15 cellular contexts compared by ENCODE assay signal in genomic region chr2:232524771-232525170, GRCh38. TPM values are rescaled to one million over a fixed set of nuclear protein-coding genes. Genes with fewer than 3 reads are reported as not detected.
DNase-seq lines count a peak whose midpoint lies in the region; ATAC-seq and TF ChIP-seq lines count a peak whose summit lies in the region.
"Had no signal": no experiment of that assay in that cellular context is flagged by ENCODE, and none has a peak within 500 bp of the region (broad histone marks: within the 10 kb centered on the region; RNA-seq: fewer than 3 reads in every experiment).

No MANE protein-coding gene starts in this region.

- H3K4me3 Mint-ChIP-seq in activated naive CD8-positive, alpha-beta T cell, result peak overlapping the region; percentile 27
- H3K4me3 Mint-ChIP-seq in activated naive CD8-positive, alpha-beta T cell treated with anti-CD3 and anti-CD28 coated beads, Interleukin-2, amount 50 U/mL, for 24 hours, result no peak overlapping the region
- peak overlapping the region; percentile 29 for H3K4me3 Mint-ChIP-seq in memory B cell

- no peak for TF ChIP-seq CTCF in tibial artery (IDR thresholded peaks at IDR 0.05)

- H3K4me3 ChIP-seq in H7 (ENCODE audit: insufficient read depth, low read depth, low read length), result no peak overlapping the region
- no peak overlapping the region for H3K4me3 ChIP-seq in skeletal muscle satellite cell (ENCODE audit: low read length)
- H3K4me3 ChIP-seq in tibial artery, result no peak overlapping the region

- peak overlapping the region; percentile 89 for H3K4me2 ChIP-seq in skeletal muscle satellite cell (ENCODE audit: low read length)

- no peaks in the 10 kb centered on the region for H3K9me3 ChIP-seq in skeletal muscle satellite cell (replicated peaks; ENCODE audit: low read length)
- H3K9me3 ChIP-seq in tibial artery, result no peaks in the 10 kb centered on the region

- H3K27me3 Mint-ChIP-seq in activated naive CD8-positive, alpha-beta T cell, result peaks cover 6% of the 10 kb centered on the region
- H3K27me3 Mint-ChIP-seq in activated naive CD8-positive, alpha-beta T cell treated with anti-CD3 and anti-CD28 coated beads, Interleukin-2, amount 50 U/mL, for 24 hours, result peaks cover 40% of the 10 kb centered on the region
- peaks cover 39% of the 10 kb centered on the region for H3K27me3 Mint-ChIP-seq in memory B cell

- no peak for ATAC-seq in activated naive CD8-positive, alpha-beta T cell treated with anti-CD3 and anti-CD28 coated beads, Interleukin-2, amount 50 U/mL, for 24 hours
- no peak for ATAC-seq in memory B cell (ENCODE audit: low read depth)

- no peaks in the 10 kb centered on the region for H3K36me3 ChIP-seq in H7 (replicated peaks; ENCODE audit: control insufficient read depth, insufficient read depth, low read length)
- H3K36me3 ChIP-seq in skeletal muscle satellite cell (ENCODE audit: insufficient read depth, low read length), result no peaks in the 10 kb centered on the region
- H3K36me3 ChIP-seq in tibial artery, result no peaks in the 10 kb centered on the region

- peaks cover 19% of the 10 kb centered on the region for H3K4me1 Mint-ChIP-seq in activated naive CD8-positive, alpha-beta T cell (ENCODE audit: low read depth)
- peaks cover 11% of the 10 kb centered on the region for H3K4me1 Mint-ChIP-seq in activated naive CD8-positive, alpha-beta T cell treated with anti-CD3 and anti-CD28 coated beads, Interleukin-2, amount 50 U/mL, for 24 hours
- peaks cover 8% of the 10 kb centered on the region for H3K4me1 Mint-ChIP-seq in memory B cell

- H3K27me3 ChIP-seq in H7 (ENCODE audit: control insufficient read depth, insufficient read depth, low read length), result peaks cover 30% of the 10 kb centered on the region
- peaks cover 30% of the 10 kb centered on the region for H3K27me3 ChIP-seq in skeletal muscle satellite cell (ENCODE audit: control insufficient read depth, insufficient read depth, low read length)
- peaks cover 4 to 75% of the 10 kb centered on the region in 2 donors for H3K27me3 ChIP-seq in tibial artery

- no peak overlapping the region for H3K27ac Mint-ChIP-seq in activated naive CD8-positive, alpha-beta T cell
- H3K27ac Mint-ChIP-seq in activated naive CD8-positive, alpha-beta T cell treated with anti-CD3 and anti-CD28 coated beads, Interleukin-2, amount 50 U/mL, for 24 hours, result no peak overlapping the region
- H3K27ac Mint-ChIP-seq in memory B cell, result no peak overlapping the region
- H3K27ac Mint-ChIP-seq: CD8-positive, alpha-beta memory T cell; H9 had no signal

- no peak overlapping the region for H3K27ac ChIP-seq in tibial artery
- H3K27ac ChIP-seq: SK-N-MC had no signal

- no peak overlapping the region for H3K9ac ChIP-seq in skeletal muscle satellite cell (ENCODE audit: low read depth, low read length)

- H3K4me1 ChIP-seq in skeletal muscle satellite cell (ENCODE audit: control insufficient read depth, insufficient read depth, low read length) (peaks cover 25% of the 10 kb centered on the region), tibial artery (peaks cover 0 to 37% (median 24%) of the 10 kb centered on the region in 4 donors)

- H3K36me3 Mint-ChIP-seq in activated naive CD8-positive, alpha-beta T cell, result no peaks in the 10 kb centered on the region
- H3K36me3 Mint-ChIP-seq in activated naive CD8-positive, alpha-beta T cell treated with anti-CD3 and anti-CD28 coated beads, Interleukin-2, amount 50 U/mL, for 24 hours (ENCODE audit: low read depth), result no peaks in the 10 kb centered on the region
- H3K36me3 Mint-ChIP-seq in memory B cell, result no peaks in the 10 kb centered on the region

- no peak for DNase-seq in activated naive CD8-positive, alpha-beta T cell treated with anti-CD3 and anti-CD28 coated beads, Interleukin-2, amount 50 U/mL, for 24 hours
- DNase-seq in H7 (peak; percentile 71), memory B cell (ENCODE audit: low spot score in 2 of 2) (no peak), DMS153 (lab: John Stamatoyannopoulos, UW) (no peak), NCI-H82 treated with DMSO at 0.1 percent for 48 hours (lab: John Stamatoyannopoulos, UW; ENCODE audit: unreplicated experiment) (no peak), tibial artery (no peak)
- DNase-seq: CD8-positive, alpha-beta memory T cell; NCI-H1105; NK-92 treated with Interleukin-12 subunit alpha and Interleukin-12 subunit beta, amount 100 ng/mL, for 24 hours had no signal

- H3K9me3 Mint-ChIP-seq in activated naive CD8-positive, alpha-beta T cell (ENCODE audit: low read depth), result no peaks in the 10 kb centered on the region
- H3K9me3 Mint-ChIP-seq in activated naive CD8-positive, alpha-beta T cell treated with anti-CD3 and anti-CD28 coated beads, Interleukin-2, amount 50 U/mL, for 24 hours, result no peaks in the 10 kb centered on the region
- H3K9me3 Mint-ChIP-seq in memory B cell, result no peaks in the 10 kb centered on the region
- H3K9me3 Mint-ChIP-seq: CD8-positive, alpha-beta memory T cell; H9 had no signal

- intact Hi-C loops in tibial artery (cut with DNase I; ENCODE audit: low total_unique reads), result no loop called here

RNA-seq across cellular contexts. Expression of gene CHRND, which starts 1.2 kb away (rescaled TPM):
- total RNA-seq in H7 (2014; rRNA removed; shearing (Covaris generic)), result not detected in 2 replicates
- total RNA-seq in skeletal muscle satellite cell (2012; rRNA removed), result under 0.01 and 2.0 TPM in 2 replicates
- total RNA-seq: CD8-positive, alpha-beta memory T cell; H9; Right ventricle myocardium superior had no signal

RNA-seq across cellular contexts. Expression of gene PRSS56, which starts 4.6 kb away (rescaled TPM):
- total RNA-seq in H7 (2014; rRNA removed; shearing (Covaris generic)), result not detected in 2 replicates
- total RNA-seq in skeletal muscle satellite cell (2012; rRNA removed), result under 0.01 TPM in 1 of 2 replicates, not detected in the other
- total RNA-seq: CD8-positive, alpha-beta memory T cell; H9; NCI-H460 had no signal

RNA-seq across cellular contexts. Expression of gene CHRNG, which starts 14.7 kb away (rescaled TPM):
- not detected in 2 replicates for total RNA-seq in H7 (2014; rRNA removed; shearing (Covaris generic))
- total RNA-seq in skeletal muscle satellite cell (2012; rRNA removed), result 0.25 and 1.7 TPM in 2 replicates
- total RNA-seq: CD8-positive, alpha-beta memory T cell; H9; NCI-H460; Right ventricle myocardium superior had no signal

RNA-seq across cellular contexts. Expression of gene TIGD1, which starts 25.6 kb away (rescaled TPM):
- 5.0 and 8.0 TPM in 2 replicates for total RNA-seq in H7 (2014; rRNA removed; shearing (Covaris generic))
- 5.2 and 6.6 TPM in 2 replicates for total RNA-seq in skeletal muscle satellite cell (2012; rRNA removed)

RNA-seq across cellular contexts. Expression of gene EIF4E2, which starts 25.7 kb away (rescaled TPM):
- 64.6 and 65.3 TPM in 2 replicates for total RNA-seq in H7 (2014; rRNA removed; shearing (Covaris generic))
- 98.9 and 109 TPM in 2 replicates for total RNA-seq in skeletal muscle satellite cell (2012; rRNA removed)
